Comparison of ENCODE assay signal across 22 cellular contexts in genomic region chr9:8134629-8135028, GRCh38.
DNase-seq lines count a peak whose midpoint lies in the region; ATAC-seq and TF ChIP-seq lines count a peak whose summit lies in the region.
"Had no signal": no experiment of that assay in that cellular context is flagged by ENCODE, and none has a peak within 500 bp of the region (broad histone marks: within the 10 kb centered on the region; RNA-seq: fewer than 3 reads in every experiment).

No MANE protein-coding gene starts in this region.

- no peak overlapping the region for H3K4me3 ChIP-seq in BE2C (ENCODE audit: low read depth, low read length)
- H3K4me3 ChIP-seq in mesenchymal stem cell (ENCODE audit: insufficient read depth in 1 of 2, low read depth in 1 of 2, low read length in 2 of 2), result no peak overlapping the region
- H3K4me3 ChIP-seq in neuronal stem cell (ENCODE audit: low read length in 2 of 2), result no peak overlapping the region
- H3K4me3 ChIP-seq: A549, BLaER1, GM12878 had no signal

- H3K27me3 ChIP-seq in BE2C (no peaks in the 10 kb centered on the region), mesenchymal stem cell (ENCODE audit: control insufficient read depth in 1 of 2, insufficient read depth in 1 of 2, low read length in 2 of 2) (no peaks in the 10 kb centered on the region), neuronal stem cell (ENCODE audit: control insufficient read depth in 3 of 3, insufficient read depth in 3 of 3, low read depth in 1 of 3, low read length in 3 of 3) (no peaks in the 10 kb centered on the region)
- H3K27me3 ChIP-seq: BLaER1 had no signal

- no peak overlapping the region for H3K27ac ChIP-seq in mesenchymal stem cell (ENCODE audit: low read length, poor library complexity, severe bottlenecking)
- no peak overlapping the region for H3K27ac ChIP-seq in neuronal stem cell (replicated peaks; ENCODE audit: low read length)
- H3K27ac ChIP-seq: A549, BLaER1, C4-2B had no signal

- H3K9ac ChIP-seq in mesenchymal stem cell (ENCODE audit: low read length) (no peak overlapping the region), neuronal stem cell (ENCODE audit: low read depth, low read length, poor library complexity) (no peak overlapping the region)
- H3K9ac ChIP-seq: BLaER1 had no signal

- no peak overlapping the region for H3K4me3 Mint-ChIP-seq in CD14-positive monocyte
- H3K4me3 Mint-ChIP-seq: CD4-positive, alpha-beta T cell; CD8-positive, alpha-beta memory T cell had no signal

- H2AK5ac ChIP-seq in mesenchymal stem cell (ENCODE audit: low read length, severe bottlenecking), result no peak overlapping the region
- H2AK5ac ChIP-seq in neuronal stem cell (ENCODE audit: low read depth, low read length), result no peak overlapping the region

- peaks cover 0 to 3% (median 1%) of the 10 kb centered on the region in 3 donors for H3K27me3 Mint-ChIP-seq in CD14-positive monocyte (ENCODE audit: low read depth in 3 of 3)
- H3K27me3 Mint-ChIP-seq: CD4-positive, alpha-beta T cell had no signal

- H3K4me1 ChIP-seq in BE2C (no peaks in the 10 kb centered on the region), mesenchymal stem cell (ENCODE audit: control insufficient read depth, insufficient read depth, low read depth, low read length) (no peaks in the 10 kb centered on the region), neuronal stem cell (ENCODE audit: control insufficient read depth in 2 of 2, insufficient read depth in 1 of 2, low read depth in 1 of 2, low read length in 2 of 2) (no peaks in the 10 kb centered on the region)
- H3K4me1 ChIP-seq: A549, BLaER1 had no signal

- H2BK5ac ChIP-seq in mesenchymal stem cell (ENCODE audit: low read depth, low read length, poor library complexity, severe bottlenecking), result no peak overlapping the region
- no peak overlapping the region for H2BK5ac ChIP-seq in neuronal stem cell (ENCODE audit: low read length)

- DNase-seq in BE2C, result peak; percentile 8
- peak; percentile 31 for DNase-seq in globus pallidus (ENCODE audit: low spot score)
- DNase-seq in mesenchymal stem cell, result no peak
- no peak for DNase-seq in neuronal stem cell (ENCODE audit: low spot score)
- DNase-seq in NCI-H526 treated with DMSO at 0.1 percent for 48 hours (lab: John Stamatoyannopoulos, UW), result no peak
- DNase-seq in CD14-positive monocyte (ENCODE audit: low spot score), result no peak
- DNase-seq in RKO (ENCODE audit: low spot score), result no peak
- DNase-seq: 8988T; ACHN; CD4-positive, alpha-beta T cell; CD8-positive, alpha-beta memory T cell; DMS 273 treated with DMSO at 0.1 percent for 48 hours; DMS79; EL; GDM1; GOT3; HCEC 1CT had no signal

- no peaks in the 10 kb centered on the region for H3K36me3 ChIP-seq in BE2C
- H3K36me3 ChIP-seq in mesenchymal stem cell (ENCODE audit: control insufficient read depth in 1 of 2, insufficient read depth in 2 of 2, low read depth in 1 of 2, low read length in 2 of 2), result no peaks in the 10 kb centered on the region
- H3K36me3 ChIP-seq in neuronal stem cell (replicated peaks in 1 of 2; ENCODE audit: control insufficient read depth in 2 of 2, insufficient read depth in 2 of 2, low read length in 2 of 2), result no peaks in the 10 kb centered on the region
- H3K36me3 ChIP-seq: BLaER1 had no signal

- WGBS in mesenchymal stem cell, result 61% methylated on average over 2 of the region's 3 CpGs
- WGBS in neuronal stem cell (ENCODE audit: extremely low coverage in 2 of 2, insufficient read length in 2 of 2, insufficient replicate concordance in 1 of 2), 2 donors, result no CpG with 5 or more reads among the region's 3 CpGs

- no peak overlapping the region for H2BK15ac ChIP-seq in mesenchymal stem cell (ENCODE audit: low read depth, poor library complexity, severe bottlenecking)
- no peak overlapping the region for H2BK15ac ChIP-seq in neuronal stem cell (ENCODE audit: low read length)

- no peaks in the 10 kb centered on the region for H3K36me3 Mint-ChIP-seq in CD14-positive monocyte
- H3K36me3 Mint-ChIP-seq: CD8-positive, alpha-beta memory T cell had no signal

- H3K9me3 Mint-ChIP-seq in CD14-positive monocyte, result peaks cover 0 to 5% (median 0%) of the 10 kb centered on the region in 7 donors
- H3K9me3 Mint-ChIP-seq: CD4-positive, alpha-beta T cell; CD8-positive, alpha-beta memory T cell had no signal

- TF ChIP-seq CTCF in BE2C (IDR thresholded peaks at IDR 0.05; ENCODE audit: low read depth, low read length), result no peak
- TF ChIP-seq CTCF in CD14-positive monocyte (IDR thresholded peaks at IDR 0.05), result no peak

- peak overlapping the region; percentile 39 for H2AFZ ChIP-seq in mesenchymal stem cell (ENCODE audit: low read depth, low read length)
- peak overlapping the region; percentile 27 for H2AFZ ChIP-seq in neuronal stem cell (ENCODE audit: low read length)

- no peak overlapping the region for H3K4ac ChIP-seq in mesenchymal stem cell (ENCODE audit: low read depth in 1 of 2, low read length in 2 of 2)
- no peak overlapping the region for H3K4ac ChIP-seq in neuronal stem cell (ENCODE audit: low read length)

- intact Hi-C loops in CD14-positive monocyte (cut with micrococcal nuclease), result no loop called here

- H2BK120ac ChIP-seq in mesenchymal stem cell (ENCODE audit: low read depth, low read length), result no peak overlapping the region
- H2BK120ac ChIP-seq in neuronal stem cell (ENCODE audit: low read depth, low read length), result no peak overlapping the region

- H4K8ac ChIP-seq in mesenchymal stem cell (ENCODE audit: low read length), result no peak overlapping the region
- H4K8ac ChIP-seq in neuronal stem cell (ENCODE audit: low read depth, low read length), result no peak overlapping the region

- H3K18ac ChIP-seq in mesenchymal stem cell (ENCODE audit: low read depth in 1 of 2, low read length in 2 of 2) (no peak overlapping the region), neuronal stem cell (ENCODE audit: low read length) (peak overlapping the region; percentile 13)

- H3K23ac ChIP-seq in mesenchymal stem cell (ENCODE audit: low read length in 2 of 2), result no peak overlapping the region
- no peak overlapping the region for H3K23ac ChIP-seq in neuronal stem cell (ENCODE audit: low read depth, low read length, poor library complexity)

- no peak overlapping the region for H4K91ac ChIP-seq in mesenchymal stem cell (ENCODE audit: low read length)
- no peak overlapping the region for H4K91ac ChIP-seq in neuronal stem cell (ENCODE audit: low read depth, low read length, poor library complexity)

- peaks cover 4% of the 10 kb centered on the region for H3K4me1 Mint-ChIP-seq in CD14-positive monocyte
- H3K4me1 Mint-ChIP-seq: CD8-positive, alpha-beta memory T cell had no signal

- H3K4me2 ChIP-seq in mesenchymal stem cell (ENCODE audit: low read length, poor library complexity, severe bottlenecking), result no peak overlapping the region
- H3K4me2 ChIP-seq in neuronal stem cell (ENCODE audit: insufficient read depth, low read length, poor library complexity, severe bottlenecking), result no peak overlapping the region
- H3K4me2 ChIP-seq: A549, BLaER1 had no signal

- no peak overlapping the region for H2BK12ac ChIP-seq in mesenchymal stem cell (ENCODE audit: low read length in 2 of 2)
- H2BK12ac ChIP-seq in neuronal stem cell (ENCODE audit: low read length), result no peak overlapping the region

- H3K14ac ChIP-seq in mesenchymal stem cell (ENCODE audit: low read length in 2 of 2), result no peak overlapping the region
- no peak overlapping the region for H3K14ac ChIP-seq in neuronal stem cell (ENCODE audit: low read length)

- H3K27ac Mint-ChIP-seq in CD14-positive monocyte, result peak overlapping the region in 1 of 7 donors; percentile 53
- H3K27ac Mint-ChIP-seq: CD4-positive, alpha-beta T cell had no signal

- no peak for ATAC-seq in HG03460 (IDR thresholded peaks at IDR 0.05; ENCODE audit: unreplicated experiment)
- ATAC-seq: A549, GM12878 had no signal

- H3K79me1 ChIP-seq in mesenchymal stem cell (replicated peaks; ENCODE audit: low read length, poor library complexity, severe bottlenecking) (no peaks in the 10 kb centered on the region), neuronal stem cell (ENCODE audit: low read depth, low read length) (no peaks in the 10 kb centered on the region)

- no peaks in the 10 kb centered on the region for H3K9me3 ChIP-seq in BE2C
- no peaks in the 10 kb centered on the region for H3K9me3 ChIP-seq in mesenchymal stem cell (ENCODE audit: control insufficient read depth, low read length)
- H3K9me3 ChIP-seq in neuronal stem cell (replicated peaks in 1 of 2; ENCODE audit: control insufficient read depth in 2 of 2, insufficient read depth in 1 of 2, low read depth in 1 of 2, low read length in 2 of 2), result no peaks in the 10 kb centered on the region
- H3K9me3 ChIP-seq: A549, BLaER1 had no signal

Comparison
In these comparisons a context has a peak if more than half of its experiments do, and no peak if none do; other contexts are left out.
1. DNase-seq: peak in BE2C (single experiment) and globus pallidus (single experiment); none in mesenchymal stem cell (single experiment), neuronal stem cell (single experiment), NCI-H526 treated with DMSO at 0.1 percent for 48 hours (single experiment), CD14-positive monocyte (single experiment) and RKO (single experiment).